Comparison of ENCODE assay signal across 20 cellular contexts in the genomic region with DNA sequence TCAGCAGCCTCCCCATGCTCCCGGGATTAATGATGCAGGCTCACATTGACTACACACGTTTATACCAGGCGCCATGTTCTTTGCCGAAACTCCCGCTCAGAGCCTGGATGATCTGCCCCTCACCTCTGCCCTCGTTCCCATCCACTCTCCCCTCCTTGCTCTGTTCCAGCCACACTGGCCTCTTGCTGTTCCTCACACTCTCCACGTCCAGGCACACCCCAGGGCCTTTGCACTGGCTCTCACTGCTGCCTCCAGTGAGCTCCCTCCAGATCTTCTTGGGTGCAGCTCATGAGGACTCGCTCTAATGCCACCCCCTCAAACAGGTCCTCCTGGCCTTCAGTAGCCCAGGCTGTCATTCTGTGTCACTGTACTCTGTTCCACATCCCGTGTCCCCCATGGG. TPM values are rescaled to one million over a fixed set of nuclear protein-coding genes. Genes with fewer than 3 reads are reported as not detected.
DNase-seq lines count a peak whose midpoint lies in the region; ATAC-seq and TF ChIP-seq lines count a peak whose summit lies in the region.
"Had no signal": no experiment of that assay in that cellular context is flagged by ENCODE, and none has a peak within 500 bp of the region (broad histone marks: within the 10 kb centered on the region; RNA-seq: fewer than 3 reads in every experiment).

No MANE protein-coding gene starts in this region.

- no peak overlapping the region for H3K4me3 Mint-ChIP-seq in activated T-helper 17 cell treated with anti-CD3 and anti-CD28 coated beads, Interleukin-2, amount 50 U/mL, for 72 hours
- H3K4me3 Mint-ChIP-seq in mesothelial cell of epicardium, result no peak overlapping the region
- H3K4me3 Mint-ChIP-seq: B cell; CD8-positive, alpha-beta T cell had no signal

- TF ChIP-seq POLR2A in esophagus muscularis mucosa (IDR thresholded peaks at IDR 0.05; ENCODE audit: low read depth), result no peak

- H3K9me3 Mint-ChIP-seq in activated T-helper 17 cell treated with anti-CD3 and anti-CD28 coated beads, Interleukin-2, amount 50 U/mL, for 72 hours, result no peaks in the 10 kb centered on the region
- peaks cover 6% of the 10 kb centered on the region for H3K9me3 Mint-ChIP-seq in mesothelial cell of epicardium

- TF ChIP-seq EP300 in esophagus muscularis mucosa (IDR thresholded peaks at IDR 0.05), result no peak

- 93% methylated on average over 9 of the region's 9 CpGs for WGBS in esophagus muscularis mucosa

- peaks cover 1% of the 10 kb centered on the region for H3K4me1 Mint-ChIP-seq in activated T-helper 17 cell treated with anti-CD3 and anti-CD28 coated beads, Interleukin-2, amount 50 U/mL, for 72 hours
- peaks cover 18% of the 10 kb centered on the region for H3K4me1 Mint-ChIP-seq in mesothelial cell of epicardium

- no peaks in the 10 kb centered on the region for H3K27me3 ChIP-seq in esophagus muscularis mucosa
- no peaks in the 10 kb centered on the region for H3K27me3 ChIP-seq in skeletal muscle satellite cell (ENCODE audit: control insufficient read depth, insufficient read depth, low read length)

- H3K27me3 Mint-ChIP-seq in activated T-helper 17 cell treated with anti-CD3 and anti-CD28 coated beads, Interleukin-2, amount 50 U/mL, for 72 hours, result no peaks in the 10 kb centered on the region
- H3K27me3 Mint-ChIP-seq in mesothelial cell of epicardium (ENCODE audit: low read depth), result no peaks in the 10 kb centered on the region
- H3K27me3 Mint-ChIP-seq: B cell had no signal

- H3K9ac ChIP-seq in skeletal muscle satellite cell (ENCODE audit: low read depth, low read length), result peak overlapping the region; percentile 77

- H3K9me3 ChIP-seq in esophagus muscularis mucosa (peaks cover 0 to 13% (median 7%) of the 10 kb centered on the region in 4 donors), skeletal muscle satellite cell (replicated peaks; ENCODE audit: low read length) (no peaks in the 10 kb centered on the region)

- H3K4me1 ChIP-seq in esophagus muscularis mucosa (peaks cover 0 to 18% (median 15%) of the 10 kb centered on the region in 4 donors), skeletal muscle satellite cell (ENCODE audit: control insufficient read depth, insufficient read depth, low read length) (peaks cover 34% of the 10 kb centered on the region)

- ATAC-seq in activated T-helper 17 cell treated with anti-CD3 and anti-CD28 coated beads, Interleukin-2, amount 50 U/mL, for 72 hours (replicated peaks), result no peak
- no peak for ATAC-seq in GM18909 (IDR thresholded peaks at IDR 0.05; ENCODE audit: poor library complexity, unreplicated experiment)
- no peak for ATAC-seq in esophagus mucosa
- ATAC-seq: CD8-positive, alpha-beta T cell; PC-3 had no signal

- DNase-seq in esophagus muscularis mucosa (ENCODE audit: extremely low spot score) (no peak), islet precursor cell (peak; percentile 37), mesothelial cell of epicardium (ENCODE audit: low spot score in 2 of 2, unreplicated experiment in 2 of 2) (no peak), dermis blood vessel endothelial cell (no peak)
- DNase-seq: ACHN; CD8-positive, alpha-beta T cell; H7; Karpas-422; MM.1S; NCI-H1105 treated with DMSO at 0.1 percent for 48 hours; NCI-H187; NCI-H2171; NCI-H446 treated with DMSO at 0.1 percent for 48 hours; NCI-H748 treated with DMSO at 0.1 percent for 48 hours; PC-3 had no signal

- H3K4me3 ChIP-seq in esophagus muscularis mucosa, result no peak overlapping the region
- H3K4me3 ChIP-seq in skeletal muscle satellite cell (ENCODE audit: low read length), result no peak overlapping the region

- TF ChIP-seq CTCF in esophagus muscularis mucosa (IDR thresholded peaks at IDR 0.05), result no peak
- TF ChIP-seq CTCF in mesothelial cell of epicardium (IDR thresholded peaks at IDR 0.05; ENCODE audit: unreplicated experiment), result no peak

- H3K27ac ChIP-seq in esophagus muscularis mucosa (replicated peaks in 1 of 4), result peak overlapping the region in 3 of 4 donors; percentile 15 to 24 (median 23)

- H3K27ac Mint-ChIP-seq in activated T-helper 17 cell treated with anti-CD3 and anti-CD28 coated beads, Interleukin-2, amount 50 U/mL, for 72 hours, result peak overlapping the region; percentile 25
- H3K27ac Mint-ChIP-seq in mesothelial cell of epicardium, result no peak overlapping the region
- H3K27ac Mint-ChIP-seq: B cell; CD8-positive, alpha-beta T cell had no signal

- intact Hi-C loops in esophagus muscularis mucosa (cut with DNase I), result no loop called here

- peaks cover 0 to 37% (median 4%) of the 10 kb centered on the region in 4 donors for H3K36me3 ChIP-seq in esophagus muscularis mucosa
- H3K36me3 ChIP-seq in skeletal muscle satellite cell (ENCODE audit: insufficient read depth, low read length), result peaks cover 19% of the 10 kb centered on the region

- H3K36me3 Mint-ChIP-seq in activated T-helper 17 cell treated with anti-CD3 and anti-CD28 coated beads, Interleukin-2, amount 50 U/mL, for 72 hours (ENCODE audit: low read depth), result peaks cover 18% of the 10 kb centered on the region
- peaks cover 17% of the 10 kb centered on the region for H3K36me3 Mint-ChIP-seq in mesothelial cell of epicardium

- H3K4me2 ChIP-seq in skeletal muscle satellite cell (ENCODE audit: low read length), result no peak overlapping the region

RNA-seq across cellular contexts. Expression of a gene that starts 39.2 kb away (rescaled TPM):
- 1 to 10 TPM in 1 of 2 donors, not detected in 1; 1.1 TPM for total RNA-seq in activated T-helper 17 cell treated with anti-CD3 and anti-CD28 coated beads, Interleukin-2, amount 50 U/mL, for 72 hours
- total RNA-seq in esophagus muscularis mucosa (under 1 TPM in 2 of 4 donors, not detected in 2; 0.17 to 0.83 TPM), mesothelial cell of epicardium (3.9 to 4.2 TPM (median 4.0 TPM) in 3 replicates), dermis blood vessel endothelial cell (0.34 and 0.47 TPM in 2 replicates), esophagus mucosa (0.16 TPM)
- 3.0 and 5.5 TPM in 2 replicates for total RNA-seq in skeletal muscle satellite cell (2012; rRNA removed)
- total RNA-seq: B cell; CD8-positive, alpha-beta T cell had no signal
